ENCODE assay signal across 8 cellular contexts in the genomic region with DNA sequence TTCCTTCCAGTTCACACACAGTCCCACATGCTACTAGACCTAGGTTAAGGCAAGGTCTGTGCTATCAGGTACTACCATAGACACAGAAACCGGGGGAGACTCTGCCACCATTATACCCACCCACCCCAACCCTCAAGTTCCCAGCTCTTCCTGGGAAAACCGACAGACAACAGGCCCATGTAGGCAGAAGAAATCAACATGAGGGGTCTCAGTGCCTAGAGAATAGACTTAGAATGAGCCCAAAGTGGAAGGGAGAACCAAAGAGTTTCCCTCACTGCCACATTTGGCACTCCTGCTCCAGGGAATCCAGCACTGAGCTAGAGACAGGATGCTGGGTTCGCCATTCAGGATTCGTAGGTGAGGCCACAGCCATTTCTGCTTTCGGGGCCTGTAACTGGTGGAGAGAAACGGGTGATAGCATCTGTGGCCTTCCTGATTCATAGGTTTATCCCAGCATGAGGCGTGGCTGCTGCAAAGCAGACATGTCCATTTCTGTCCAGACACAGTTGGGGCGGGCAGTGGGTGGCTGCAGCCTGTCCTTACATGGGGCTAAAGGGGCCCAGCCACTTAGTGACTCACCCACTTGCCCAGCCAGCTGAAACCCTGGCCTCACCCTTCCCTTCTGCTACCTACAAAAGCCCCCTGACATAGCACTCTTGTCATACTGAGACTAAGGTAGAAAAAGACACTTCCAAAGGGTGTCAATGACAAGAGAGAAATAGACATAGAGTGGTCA.
DNase-seq lines count a peak whose midpoint lies in the region; ATAC-seq and TF ChIP-seq lines count a peak whose summit lies in the region.

No MANE protein-coding gene starts in this region.

- H3K36me3 Mint-ChIP-seq in central memory CD8-positive, alpha-beta T cell (ENCODE audit: insufficient read depth), result peaks cover 22% of the 10 kb centered on the region

- H3K4me3 ChIP-seq in cardiac muscle cell (no peak overlapping the region), parathyroid adenoma (ENCODE audit: low read depth, low read length) (no peak overlapping the region)

- H3K27ac ChIP-seq in cardiac muscle cell, result peak overlapping the region; percentile 92
- peak overlapping the region; percentile 96 for H3K27ac ChIP-seq in parathyroid adenoma

- intact Hi-C loops in Right ventricle myocardium inferior (cut with DNase I), result loop anchor here (5.0 kb wide), 1 partner anchor 83 kb away; no protein-coding TSS in a partner anchor

- no peak overlapping the region for H3K4me2 ChIP-seq in parathyroid adenoma (ENCODE audit: low read length)

- H3K36me3 ChIP-seq in cardiac muscle cell, result no peaks in the 10 kb centered on the region
- H3K36me3 ChIP-seq in parathyroid adenoma (ENCODE audit: control insufficient read depth, insufficient read depth, low read length), result no peaks in the 10 kb centered on the region

- H3K27me3 ChIP-seq in cardiac muscle cell (no peaks in the 10 kb centered on the region), parathyroid adenoma (ENCODE audit: control insufficient read depth, insufficient read depth, low read length) (no peaks in the 10 kb centered on the region)

- no peaks in the 10 kb centered on the region for H3K9me3 Mint-ChIP-seq in central memory CD8-positive, alpha-beta T cell

- peak; percentile 21 to 74 for DNase-seq in cardiac muscle cell (ENCODE audit: low read depth in 1 of 2, low spot score in 1 of 2)
- no peak for DNase-seq in Right ventricle myocardium inferior (ENCODE audit: missing footprints)
- peak; percentile 46 for DNase-seq in HT1080 (ENCODE audit: low read depth)
- DNase-seq in central memory CD8-positive, alpha-beta T cell (ENCODE audit: low spot score in 2 of 2), result no peak
- DNase-seq in activated effector memory CD4-positive, alpha-beta T cell treated with Interleukin-2 at 50 U/mL for 16 hours, result no peak
- no peak for DNase-seq in NCI-H1436 (lab: John Stamatoyannopoulos, UW)

- H3K79me2 ChIP-seq in parathyroid adenoma, result no peaks in the 10 kb centered on the region

- no peak overlapping the region for H3K9ac ChIP-seq in parathyroid adenoma

- peak overlapping the region; percentile 72 for H2AFZ ChIP-seq in parathyroid adenoma

- H3K27me3 Mint-ChIP-seq in central memory CD8-positive, alpha-beta T cell, result no peaks in the 10 kb centered on the region

- TF ChIP-seq CTCF in cardiac muscle cell (IDR thresholded peaks at IDR 0.05; ENCODE audit: low read depth, low read length), result no peak
- TF ChIP-seq CTCF in parathyroid adenoma (IDR thresholded peaks at IDR 0.05), result no peak

- peak overlapping the region; percentile 98 for H3K27ac Mint-ChIP-seq in central memory CD8-positive, alpha-beta T cell (ENCODE audit: low read depth)

- H3K9me3 ChIP-seq in cardiac muscle cell (ENCODE audit: low read depth) (no peaks in the 10 kb centered on the region), parathyroid adenoma (ENCODE audit: control insufficient read depth, low read length) (no peaks in the 10 kb centered on the region)

- peaks cover 54% of the 10 kb centered on the region for H3K4me1 ChIP-seq in cardiac muscle cell (ENCODE audit: low read depth)
- H3K4me1 ChIP-seq in parathyroid adenoma, result peaks cover 65% of the 10 kb centered on the region

- no peak overlapping the region for H3K4me3 Mint-ChIP-seq in central memory CD8-positive, alpha-beta T cell

- peaks cover 79% of the 10 kb centered on the region for H3K4me1 Mint-ChIP-seq in central memory CD8-positive, alpha-beta T cell

- ATAC-seq in Right ventricle myocardium inferior (no peak), HG02571 (IDR thresholded peaks at IDR 0.05; ENCODE audit: unreplicated experiment) (no peak)
- ATAC-seq in central memory CD8-positive, alpha-beta T cell (replicated peaks; ENCODE audit: extremely low read depth, poor library complexity, severe bottlenecking), result no peak

Comparison
In these comparisons a context has a peak if more than half of its experiments do, and no peak if none do; other contexts are left out.
1. DNase-seq: peak in cardiac muscle cell (2 of 2) and HT1080 (single experiment); none in Right ventricle myocardium inferior (single experiment), central memory CD8-positive, alpha-beta T cell (0 of 2), activated effector memory CD4-positive, alpha-beta T cell treated with Interleukin-2 at 50 U/mL for 16 hours (single experiment) and NCI-H1436 (single experiment).